21 cellular contexts compared by ENCODE assay signal in genomic region chr19:39296055-39296645, GRCh38. TPM values are rescaled to one million over a fixed set of nuclear protein-coding genes. Genes with fewer than 3 reads are reported as not detected.
A peak's percentile ranks its signal among the peaks of the same experiment; 100 is the strongest.
DNase-seq lines count a peak whose midpoint lies in the region; ATAC-seq and TF ChIP-seq lines count a peak whose summit lies in the region.
"Had no signal": no experiment of that assay in that cellular context is flagged by ENCODE, and none has a peak within 500 bp of the region (broad histone marks: within the 10 kb centered on the region; RNA-seq: fewer than 3 reads in every experiment).

IFNL1 (plus strand) TSS chr19:39296407; CDS start chr19:39296422, 15 bp downstream.

- DNase-seq in activated naive CD8-positive, alpha-beta T cell treated with anti-CD3 and anti-CD28 coated beads, Interleukin-2, amount 10 ng/mL, durations not matched to agents 7 days and 5 days: no peak
- DNase-seq in activated naive CD8-positive, alpha-beta T cell treated with anti-CD3 and anti-CD28 coated beads, Interleukin-2, amount 50 U/mL, for 24 hours: no peak
- no peak for DNase-seq in Panc1 (ENCODE audit: low read depth, low spot score)
- DNase-seq in left lung: no peak
- no peak for DNase-seq in type B pancreatic cell (ENCODE audit: extremely low spot score, unreplicated experiment)
- no peak for DNase-seq in stimulated activated naive CD4-positive, alpha-beta T cell treated with Interleukin-2 at 50 U/mL for 16 hours (lab: John Stamatoyannopoulos, UW)
- DNase-seq in heart left ventricle: no peak
- DNase-seq: activated CD8-positive, alpha-beta memory T cell treated with anti-CD3 and anti-CD28 coated beads for 24 hours; anterior cingulate cortex; COR-L47; left cardiac atrium; NCI-H2029; NCI-H526 treated with DMSO at 0.1 percent for 48 hours; right cardiac atrium; stimulated activated CD4-positive, alpha-beta T cell treated with anti-CD3 and anti-CD28 coated beads, Interleukin-2, amount 100 ng/mL, for 24 hours had no signal

- ATAC-seq in activated naive CD8-positive, alpha-beta T cell treated with anti-CD3 and anti-CD28 coated beads, Interleukin-2, amount 10 ng/mL, durations not matched to agents 7 days and 5 days (ENCODE audit: low read depth): no peak
- ATAC-seq in activated naive CD8-positive, alpha-beta T cell treated with anti-CD3 and anti-CD28 coated beads, Interleukin-2, amount 50 U/mL, for 24 hours: no peak
- peak; percentile 19 for ATAC-seq in Panc1
- peak; percentile 92 for ATAC-seq in left lung
- ATAC-seq in GM18873 (IDR thresholded peaks at IDR 0.05; ENCODE audit: low FRiP score, unreplicated experiment): no peak
- no peak for ATAC-seq in heart left ventricle
- ATAC-seq: left cardiac atrium, right cardiac atrium had no signal

- H3K27me3 ChIP-seq in Panc1 (ENCODE audit: control insufficient read depth, insufficient read depth, low read length) (peaks cover 14% of the 10 kb centered on the region), left lung (peaks cover 0 to 8% of the 10 kb centered on the region in 2 donors), heart left ventricle (peaks cover 0 to 56% (median 5%) of the 10 kb centered on the region in 9 donors)
- H3K27me3 ChIP-seq: Peyer's patch had no signal

- H3K9me3 ChIP-seq in Panc1 (ENCODE audit: control insufficient read depth, insufficient read depth, low read depth, low read length): no peaks in the 10 kb centered on the region
- no peaks in the 10 kb centered on the region for H3K9me3 ChIP-seq in left lung
- H3K9me3 ChIP-seq in heart left ventricle: no peaks in the 10 kb centered on the region
- H3K9me3 ChIP-seq: Peyer's patch had no signal

- peaks cover 9% of the 10 kb centered on the region for H3K27me3 Mint-ChIP-seq in activated naive CD8-positive, alpha-beta T cell treated with anti-CD3 and anti-CD28 coated beads, Interleukin-2, amount 10 ng/mL, durations not matched to agents 7 days and 5 days
- peaks cover 1% of the 10 kb centered on the region for H3K27me3 Mint-ChIP-seq in activated naive CD8-positive, alpha-beta T cell treated with anti-CD3 and anti-CD28 coated beads, Interleukin-2, amount 50 U/mL, for 24 hours
- H3K27me3 Mint-ChIP-seq in type B pancreatic cell: peaks cover 40% of the 10 kb centered on the region

- TF ChIP-seq POLR2A in heart left ventricle (IDR thresholded peaks at IDR 0.05): no peak

- WGBS in heart left ventricle, 4 donors: 80 to 85% (median 82%) methylated on average over 11 of the region's 11 CpGs

- POLR2A ChIA-PET in activated naive CD8-positive, alpha-beta T cell treated with anti-CD3 and anti-CD28 coated beads, Interleukin-2, amount 10 ng/mL, durations not matched to agents 7 days and 5 days (lab: Charles Lee): interaction anchor here (0.6 kb wide), 1 partner anchor 16 kb away, joined by 4 read pairs; no protein-coding TSS in a partner anchor
- POLR2A ChIA-PET in Panc1 (lab: Charles Lee): interaction anchor here (0.5 to 1.2 kb wide), 13 partner anchors 13 to 574 kb away, joined by 3 to 19 read pairs (median 3); no protein-coding TSS in a partner anchor

- peak within 1 kb of the TSS; percentile 68 for H3K27ac Mint-ChIP-seq in activated naive CD8-positive, alpha-beta T cell treated with anti-CD3 and anti-CD28 coated beads, Interleukin-2, amount 10 ng/mL, durations not matched to agents 7 days and 5 days
- no peak within 1 kb of the TSS for H3K27ac Mint-ChIP-seq in activated naive CD8-positive, alpha-beta T cell treated with anti-CD3 and anti-CD28 coated beads, Interleukin-2, amount 50 U/mL, for 24 hours
- peak within 1 kb of the TSS; percentile 76 for H3K27ac Mint-ChIP-seq in type B pancreatic cell

- peaks cover 41% of the 10 kb centered on the region for H3K4me1 Mint-ChIP-seq in activated naive CD8-positive, alpha-beta T cell treated with anti-CD3 and anti-CD28 coated beads, Interleukin-2, amount 10 ng/mL, durations not matched to agents 7 days and 5 days
- peaks cover 19% of the 10 kb centered on the region for H3K4me1 Mint-ChIP-seq in activated naive CD8-positive, alpha-beta T cell treated with anti-CD3 and anti-CD28 coated beads, Interleukin-2, amount 50 U/mL, for 24 hours
- no peaks in the 10 kb centered on the region for H3K4me1 Mint-ChIP-seq in type B pancreatic cell (ENCODE audit: unreplicated experiment)

- intact Hi-C loops in Panc1 (cut with micrococcal nuclease; ENCODE audit: unreplicated experiment): no loop called here
- intact Hi-C loops in left lung (cut with DNase I): no loop called here
- intact Hi-C loops in heart left ventricle (cut with DNase I): no loop called here

- no peak within 1 kb of the TSS for H3K4me3 ChIP-seq in Panc1 (ENCODE audit: low read depth in 2 of 2, low read length in 2 of 2)
- H3K4me3 ChIP-seq in left lung: no peak within 1 kb of the TSS
- H3K4me3 ChIP-seq in heart left ventricle: no peak within 1 kb of the TSS
- H3K4me3 ChIP-seq: Peyer's patch had no signal

- H3K4me3 Mint-ChIP-seq in activated naive CD8-positive, alpha-beta T cell treated with anti-CD3 and anti-CD28 coated beads, Interleukin-2, amount 10 ng/mL, durations not matched to agents 7 days and 5 days: peak within 1 kb of the TSS; percentile 6
- no peak within 1 kb of the TSS for H3K4me3 Mint-ChIP-seq in activated naive CD8-positive, alpha-beta T cell treated with anti-CD3 and anti-CD28 coated beads, Interleukin-2, amount 50 U/mL, for 24 hours
- no peak within 1 kb of the TSS for H3K4me3 Mint-ChIP-seq in type B pancreatic cell

- H3K9me3 Mint-ChIP-seq in activated naive CD8-positive, alpha-beta T cell treated with anti-CD3 and anti-CD28 coated beads, Interleukin-2, amount 10 ng/mL, durations not matched to agents 7 days and 5 days: no peaks in the 10 kb centered on the region
- H3K9me3 Mint-ChIP-seq in activated naive CD8-positive, alpha-beta T cell treated with anti-CD3 and anti-CD28 coated beads, Interleukin-2, amount 50 U/mL, for 24 hours: no peaks in the 10 kb centered on the region
- H3K9me3 Mint-ChIP-seq in type B pancreatic cell: no peaks in the 10 kb centered on the region

- in situ Hi-C loops in Panc1 (cut with HindIII; ENCODE audit: low pct_unique_long_range_greater_than_20kb, low sequenced_read_pairs): loop anchor here (10.0 kb wide), 1 partner anchor 49 kb away; the partner anchor contains the start of gene SAMD4B

- H3K36me3 Mint-ChIP-seq in activated naive CD8-positive, alpha-beta T cell treated with anti-CD3 and anti-CD28 coated beads, Interleukin-2, amount 10 ng/mL, durations not matched to agents 7 days and 5 days: peaks cover 5% of the 10 kb centered on the region
- H3K36me3 Mint-ChIP-seq in activated naive CD8-positive, alpha-beta T cell treated with anti-CD3 and anti-CD28 coated beads, Interleukin-2, amount 50 U/mL, for 24 hours (ENCODE audit: low read depth): no peaks in the 10 kb centered on the region
- H3K36me3 Mint-ChIP-seq in type B pancreatic cell: no peaks in the 10 kb centered on the region

- H3K27ac ChIP-seq in Panc1 (ENCODE audit: low read length) (no peak within 1 kb of the TSS), left lung (no peak within 1 kb of the TSS), heart left ventricle (no peak within 1 kb of the TSS)
- H3K27ac ChIP-seq: Peyer's patch had no signal

- TF ChIP-seq CTCF in Panc1 (IDR thresholded peaks at IDR 0.05) (no peak), left lung (IDR thresholded peaks at IDR 0.05) (no peak), type B pancreatic cell (conservative IDR thresholded peaks at IDR 0.05) (no peak), heart left ventricle (IDR thresholded peaks at IDR 0.05) (no peak)

- no TSS peak for BruUV-seq in Panc1 (replicated peaks; lab: Mats Ljungman, UMichigan)

- no peaks in the 10 kb centered on the region; the same call in 1 of the 2 replicates for H3K4me1 ChIP-seq in Panc1 (ENCODE audit: control insufficient read depth, insufficient read depth, low read length)
- no peaks in the 10 kb centered on the region for H3K4me1 ChIP-seq in left lung
- no peaks in the 10 kb centered on the region for H3K4me1 ChIP-seq in heart left ventricle
- H3K4me1 ChIP-seq: Peyer's patch had no signal

- CTCF ChIA-PET in Panc1 (lab: Charles Lee): interaction anchor here (0.5 to 2.9 kb wide), 14 partner anchors 16 to 463 kb away, joined by 3 to 33 read pairs (median 4); partner anchors contain the start of genes IFNL2 and LRFN1

- H3K36me3 ChIP-seq in Panc1 (ENCODE audit: control insufficient read depth, insufficient read depth, low read length) (no peaks in the 10 kb centered on the region), left lung (no peaks in the 10 kb centered on the region), heart left ventricle (no peaks in the 10 kb centered on the region)
- H3K36me3 ChIP-seq: Peyer's patch had no signal

RNA-seq across cellular contexts. Expression of gene IFNL1, which starts in this region (rescaled TPM):
- total RNA-seq in activated naive CD8-positive, alpha-beta T cell treated with anti-CD3 and anti-CD28 coated beads, Interleukin-2, amount 10 ng/mL, durations not matched to agents 7 days and 5 days: not detected
- total RNA-seq in Panc1 (2021; ENCODE audit: unreplicated experiment) (0.57 TPM), left lung (not detected), type B pancreatic cell (ENCODE audit: low replicate concordance) (not detected in 2 replicates), heart left ventricle (not detected)
- 0.27 TPM for polyA plus RNA-seq in Panc1 (2012; ENCODE audit: insufficient read length)
- polyA plus RNA-seq in heart left ventricle: not detected
- total RNA-seq: chondrocyte, G401, left cardiac atrium, mononuclear cell, Peyer's patch, right cardiac atrium, subcutaneous adipose tissue had no signal
- polyA plus RNA-seq: right cardiac atrium had no signal

Comparison
In these comparisons a context has a peak if more than half of its experiments do, and no peak if none do; other contexts are left out.
1. Peak in ATAC-seq in Panc1; RNA of the gene not detected or under 1 TPM.
2. Peak in ATAC-seq in left lung; RNA of the gene not detected or under 1 TPM.